ENCODE assay signal across 1 cellular context in genomic region chr11:126585388-126586302, GRCh38.
TF ChIP-seq lines count a peak whose summit lies in the region.

No MANE protein-coding gene starts in this region.

TF ChIP-seq in HEK293, 187 proteins besides CTCF, POLR2A, EP300 and RAD21 (continued from another document):
- TF ChIP-seq ZNF518A (tag by site-specific recombination; conservative IDR thresholded peaks at IDR 0.05; ENCODE audit: low read depth) (peak; percentile 52; the same call in 1 of the 2 replicates), KLF10 (tag by site-specific recombination; IDR thresholded peaks at IDR 0.05) (0 out of 2 replicates have a peak, but pooled peaks have one; percentile 34), GLIS1 (tag by site-specific recombination; IDR thresholded peaks at IDR 0.05) (peak; percentile 93), ZNF324 (tag by site-specific recombination; IDR thresholded peaks at IDR 0.05) (0 out of 2 replicates have a peak, but pooled peaks have one; percentile 50), ZNF473 (tag by site-specific recombination; IDR thresholded peaks at IDR 0.05) (no peak), ZNF776 (tag by site-specific recombination; IDR thresholded peaks at IDR 0.05; ENCODE audit: borderline replicate concordance) (no peak), SP2 (tag by site-specific recombination; IDR thresholded peaks at IDR 0.05) (peak; percentile 68), ZNF610 (tag by site-specific recombination; IDR thresholded peaks at IDR 0.05; ENCODE audit: borderline replicate concordance) (peak; percentile 79; the same call in 1 of the 2 replicates), ZBTB1 (tag by site-specific recombination; IDR thresholded peaks at IDR 0.05) (no peak), ZNF184 (tag by site-specific recombination; IDR thresholded peaks at IDR 0.05) (0 out of 2 replicates have a peak, but pooled peaks have one; percentile 35), OVOL3 (tag by site-specific recombination; IDR thresholded peaks at IDR 0.05) (0 out of 2 replicates have a peak, but pooled peaks have one; percentile 13), PATZ1 (tag by site-specific recombination; IDR thresholded peaks at IDR 0.05) (peak; percentile 46; the same call in 1 of the 2 replicates), ZBTB48 (tag by site-specific recombination; IDR thresholded peaks at IDR 0.05) (0 out of 2 replicates have a peak, but pooled peaks have one; percentile 22), ZNF394 (tag by site-specific recombination; IDR thresholded peaks at IDR 0.05; ENCODE audit: borderline replicate concordance) (0 out of 2 replicates have a peak, but pooled peaks have one; percentile 27), KLF8 (tag by site-specific recombination; IDR thresholded peaks at IDR 0.05) (peak; percentile 38; the same call in 1 of the 2 replicates)
- TF ChIP-seq, protein P1, sequence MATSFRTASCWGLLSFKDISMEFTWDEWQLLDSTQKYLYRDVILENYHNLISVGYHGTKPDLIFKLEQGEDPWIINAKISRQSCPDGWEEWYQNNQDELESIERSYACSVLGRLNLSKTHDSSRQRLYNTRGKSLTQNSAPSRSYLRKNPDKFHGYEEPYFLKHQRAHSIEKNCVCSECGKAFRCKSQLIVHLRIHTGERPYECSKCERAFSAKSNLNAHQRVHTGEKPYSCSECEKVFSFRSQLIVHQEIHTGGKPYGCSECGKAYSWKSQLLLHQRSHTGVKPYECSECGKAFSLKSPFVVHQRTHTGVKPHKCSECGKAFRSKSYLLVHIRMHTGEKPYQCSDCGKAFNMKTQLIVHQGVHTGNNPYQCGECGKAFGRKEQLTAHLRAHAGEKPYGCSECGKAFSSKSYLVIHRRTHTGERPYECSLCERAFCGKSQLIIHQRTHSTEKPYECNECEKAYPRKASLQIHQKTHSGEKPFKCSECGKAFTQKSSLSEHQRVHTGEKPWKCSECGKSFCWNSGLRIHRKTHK (tag by site-specific recombination; IDR thresholded peaks at IDR 0.05): no peak
- TF ChIP-seq, protein P2, sequence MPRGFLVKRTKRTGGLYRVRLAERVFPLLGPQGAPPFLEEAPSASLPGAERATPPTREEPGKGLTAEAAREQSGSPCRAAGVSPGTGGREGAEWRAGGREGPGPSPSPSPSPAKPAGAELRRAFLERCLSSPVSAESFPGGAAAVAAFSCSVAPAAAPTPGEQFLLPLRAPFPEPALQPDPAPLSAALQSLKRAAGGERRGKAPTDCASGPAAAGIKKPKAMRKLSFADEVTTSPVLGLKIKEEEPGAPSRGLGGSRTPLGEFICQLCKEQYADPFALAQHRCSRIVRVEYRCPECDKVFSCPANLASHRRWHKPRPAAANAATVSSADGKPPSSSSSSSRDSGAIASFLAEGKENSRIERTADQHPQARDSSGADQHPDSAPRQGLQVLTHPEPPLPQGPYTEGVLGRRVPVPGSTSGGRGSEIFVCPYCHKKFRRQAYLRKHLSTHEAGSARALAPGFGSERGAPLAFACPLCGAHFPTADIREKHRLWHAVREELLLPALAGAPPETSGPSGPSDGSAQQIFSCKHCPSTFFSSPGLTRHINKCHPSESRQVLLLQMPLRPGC (tag by site-specific recombination; IDR thresholded peaks at IDR 0.05): peak; percentile 96
TF ChIP-seq in HEK293: peak in this region for 47.
